18 cellular contexts compared by ENCODE assay signal in the genomic region with DNA sequence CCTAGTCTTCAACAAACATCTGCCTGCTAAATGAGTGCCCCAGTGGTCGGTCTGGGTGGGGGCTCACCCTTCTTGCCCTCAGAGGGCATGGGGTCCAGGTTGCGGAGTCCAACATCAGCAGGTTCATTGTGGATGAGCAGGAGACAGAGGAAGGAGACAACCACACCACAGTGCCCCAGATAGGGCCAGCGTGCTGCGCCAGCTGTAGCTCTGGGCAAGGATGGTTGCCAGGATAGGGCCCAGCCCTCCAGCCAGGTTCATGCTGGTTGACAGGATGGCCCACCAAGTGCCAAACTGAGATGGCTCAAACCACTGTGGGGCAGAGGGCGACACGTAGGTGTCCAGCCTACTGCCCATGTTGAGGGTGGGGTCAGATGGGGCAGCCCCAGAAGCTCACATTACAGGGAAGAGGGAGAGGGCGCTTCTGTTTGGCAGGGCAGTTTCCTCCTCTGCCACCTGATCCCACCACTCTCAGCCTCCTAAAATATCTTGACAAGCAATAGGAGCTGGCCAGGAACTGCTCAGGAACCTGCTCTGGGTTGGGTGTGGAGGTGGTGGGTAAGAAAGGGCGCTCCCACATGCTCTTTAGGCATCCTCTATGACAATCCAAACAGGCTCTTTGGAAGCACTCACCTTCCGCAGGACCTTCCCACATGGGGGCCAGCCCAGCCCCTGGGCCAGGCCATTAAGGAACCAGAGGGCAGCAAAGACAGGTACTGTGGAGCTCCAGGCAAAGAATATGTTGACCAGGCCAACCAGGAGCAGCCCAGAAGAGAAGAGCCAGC. TPM values are rescaled to one million over a fixed set of nuclear protein-coding genes. Genes with fewer than 3 reads are reported as not detected.
DNase-seq lines count a peak whose midpoint lies in the region; ATAC-seq and TF ChIP-seq lines count a peak whose summit lies in the region.
"Had no signal": no experiment of that assay in that cellular context is flagged by ENCODE, and none has a peak within 500 bp of the region (broad histone marks: within the 10 kb centered on the region; RNA-seq: fewer than 3 reads in every experiment).

No MANE protein-coding gene starts in this region.

- TF ChIP-seq CTCF in OCI-LY3 (IDR thresholded peaks at IDR 0.05; ENCODE audit: low read depth, low read length): no peak
- TF ChIP-seq CTCF in glutamatergic neuron (IDR thresholded peaks at IDR 0.05; ENCODE audit: partially characterized antibody, unreplicated experiment): no peak
- TF ChIP-seq CTCF in psoas muscle (IDR thresholded peaks at IDR 0.05): no peak

- no peak overlapping the region for H3K4me3 ChIP-seq in CD8-positive, alpha-beta memory T cell (ENCODE audit: low read length)
- H3K4me3 ChIP-seq in OCI-LY3 (ENCODE audit: low read length): no peak overlapping the region
- H3K4me3 ChIP-seq in psoas muscle: peak overlapping the region; percentile 95
- H3K4me3 ChIP-seq: lower lobe of right lung, SJSA1 had no signal

- no peaks in the 10 kb centered on the region for H4K20me1 ChIP-seq in OCI-LY3 (ENCODE audit: insufficient read depth, low read length)

- ATAC-seq in psoas muscle (peak; percentile 45 to 67 (median 58)), HG02623 (IDR thresholded peaks at IDR 0.05; ENCODE audit: unreplicated experiment) (no peak), GM21360 (IDR thresholded peaks at IDR 0.05; ENCODE audit: unreplicated experiment) (no peak)
- ATAC-seq: lower lobe of right lung had no signal

- DNase-seq in CD8-positive, alpha-beta memory T cell: no peak
- DNase-seq in glutamatergic neuron: no peak
- DNase-seq in psoas muscle: peak; percentile 37 to 74
- DNase-seq in activated gamma-delta T cell treated with Interleukin-2 at 50 U/mL for 16 hours: no peak
- no peak for DNase-seq in NCI-H748 treated with DMSO at 0.1 percent for 48 hours (lab: John Stamatoyannopoulos, UW)
- DNase-seq: activated CD4-positive, alpha-beta T cell treated with anti-CD3 and anti-CD28 coated beads, Interleukin-2, amount 10 ng/mL, durations not matched to agents 24 days and 14 days; activated T-cell treated with anti-CD3 and anti-CD28 coated beads, Interleukin-2, amount 50 U/mL, for 48 hours; GF-D8; lower lobe of right lung; NCI-H1694 treated with DMSO at 0.1 percent for 48 hours; NCI-H446; retina; stimulated activated CD4-positive, alpha-beta T cell treated with anti-CD3 and anti-CD28 coated beads, Interleukin-1b, Interleukin-23, amount 100 ng/mL, for 48 hours; T-helper 9 cell had no signal

- POLR2A ChIA-PET in CD8-positive, alpha-beta memory T cell (lab: Charles Lee): interaction anchor here (1.0 kb wide), 1 partner anchor 9 kb away, joined by 3 read pairs; the partner anchor contains the start of genes RPS25 and TRAPPC4

- no peak overlapping the region for H3K27ac ChIP-seq in CD8-positive, alpha-beta memory T cell (ENCODE audit: low read depth, low read length)
- H3K27ac ChIP-seq in OCI-LY3 (ENCODE audit: low read length) (no peak overlapping the region), psoas muscle (peak overlapping the region; percentile 93)
- H3K27ac ChIP-seq: lower lobe of right lung, SJSA1 had no signal

- no peaks in the 10 kb centered on the region for H3K27me3 ChIP-seq in CD8-positive, alpha-beta memory T cell (ENCODE audit: insufficient read depth, low read length, poor library complexity, severe bottlenecking)
- H3K27me3 ChIP-seq in OCI-LY3 (ENCODE audit: low read depth, low read length) (no peaks in the 10 kb centered on the region), psoas muscle (ENCODE audit: insufficient read depth in 3 of 3, low read length in 2 of 3) (no peaks in the 10 kb centered on the region)
- H3K27me3 ChIP-seq: SJSA1 had no signal

- H3K79me2 ChIP-seq in OCI-LY3 (ENCODE audit: low read length): peaks cover 28% of the 10 kb centered on the region

- CTCF ChIA-PET in CD8-positive, alpha-beta memory T cell (lab: Charles Lee): no interaction called here

- H3K9me3 Mint-ChIP-seq in CD8-positive, alpha-beta memory T cell: no peaks in the 10 kb centered on the region
- H3K9me3 Mint-ChIP-seq in glutamatergic neuron (ENCODE audit: unreplicated experiment): peaks cover 3% of the 10 kb centered on the region
- H3K9me3 Mint-ChIP-seq: activated CD4-positive, alpha-beta T cell treated with anti-CD3 and anti-CD28 coated beads, Interleukin-2, amount 10 ng/mL, durations not matched to agents 24 days and 14 days had no signal

- H3K9ac ChIP-seq in OCI-LY3 (ENCODE audit: low read length): no peak overlapping the region

- H3K9me3 ChIP-seq in CD8-positive, alpha-beta memory T cell (ENCODE audit: low read length): no peaks in the 10 kb centered on the region
- H3K9me3 ChIP-seq in OCI-LY3 (ENCODE audit: insufficient read depth, low read length) (no peaks in the 10 kb centered on the region), psoas muscle (no peaks in the 10 kb centered on the region)
- H3K9me3 ChIP-seq: lower lobe of right lung, SJSA1 had no signal

- no peak overlapping the region for H2AFZ ChIP-seq in OCI-LY3 (ENCODE audit: low read depth, low read length)

- H3K36me3 ChIP-seq in CD8-positive, alpha-beta memory T cell (ENCODE audit: insufficient read depth, low read length): peaks cover 21% of the 10 kb centered on the region
- H3K36me3 ChIP-seq in OCI-LY3 (replicated peaks; ENCODE audit: low read depth, low read length) (peaks cover 48% of the 10 kb centered on the region), psoas muscle (ENCODE audit: insufficient read depth in 1 of 2, low read depth in 1 of 2) (peaks cover 0 to 37% of the 10 kb centered on the region in 2 donors)

- H3K4me2 ChIP-seq in OCI-LY3 (ENCODE audit: low read length): 0 out of 2 replicates have a peak overlapping the region, but pooled peaks have one; percentile 88

- intact Hi-C loops in psoas muscle (cut with DNase I): no loop called here

- H3K27ac Mint-ChIP-seq in CD8-positive, alpha-beta memory T cell: peak overlapping the region in 6 of 8 donors; percentile 9 to 84 (median 56)
- H3K27ac Mint-ChIP-seq in glutamatergic neuron (ENCODE audit: unreplicated experiment): peak overlapping the region; percentile 33
- H3K27ac Mint-ChIP-seq: activated CD4-positive, alpha-beta T cell treated with anti-CD3 and anti-CD28 coated beads, Interleukin-2, amount 10 ng/mL, durations not matched to agents 24 days and 14 days had no signal

- H3K36me3 Mint-ChIP-seq in CD8-positive, alpha-beta memory T cell: peaks cover 0 to 40% (median 10%) of the 10 kb centered on the region in 3 donors
- no peaks in the 10 kb centered on the region for H3K36me3 Mint-ChIP-seq in glutamatergic neuron (ENCODE audit: unreplicated experiment)

- peaks cover 30 to 42% (median 34%) of the 10 kb centered on the region in 3 donors for H3K4me1 Mint-ChIP-seq in CD8-positive, alpha-beta memory T cell
- H3K4me1 Mint-ChIP-seq in glutamatergic neuron (ENCODE audit: low read depth, unreplicated experiment): peaks cover 11% of the 10 kb centered on the region

- no peaks in the 10 kb centered on the region for H3K27me3 Mint-ChIP-seq in CD8-positive, alpha-beta memory T cell
- peaks cover 5% of the 10 kb centered on the region for H3K27me3 Mint-ChIP-seq in glutamatergic neuron (ENCODE audit: unreplicated experiment)
- H3K27me3 Mint-ChIP-seq: activated CD4-positive, alpha-beta T cell treated with anti-CD3 and anti-CD28 coated beads, Interleukin-2, amount 10 ng/mL, durations not matched to agents 24 days and 14 days had no signal

- peaks cover 28% of the 10 kb centered on the region for H3K4me1 ChIP-seq in CD8-positive, alpha-beta memory T cell (ENCODE audit: insufficient read depth, low read length)
- H3K4me1 ChIP-seq in OCI-LY3 (ENCODE audit: low read length) (peaks cover 19% of the 10 kb centered on the region), psoas muscle (peaks cover 65% of the 10 kb centered on the region)

- WGBS in psoas muscle, 3 donors: 34 to 68% (median 44%) methylated on average over 9 of the region's 9 CpGs

- peak overlapping the region in 1 of 7 donors; percentile 52 for H3K4me3 Mint-ChIP-seq in CD8-positive, alpha-beta memory T cell
- no peak overlapping the region for H3K4me3 Mint-ChIP-seq in glutamatergic neuron (ENCODE audit: unreplicated experiment)
- H3K4me3 Mint-ChIP-seq: activated CD4-positive, alpha-beta T cell treated with anti-CD3 and anti-CD28 coated beads, Interleukin-2, amount 10 ng/mL, durations not matched to agents 24 days and 14 days had no signal

RNA-seq across cellular contexts. Expression of gene SLC37A4, which starts 2.9 kb away (rescaled TPM):
- total RNA-seq in CD8-positive, alpha-beta memory T cell: 10 to 100 TPM; 22.7 to 28.5 TPM
- 11.3 TPM for polyA plus RNA-seq in CD8-positive, alpha-beta memory T cell
- 21.2 TPM for total RNA-seq in glutamatergic neuron (ENCODE audit: unreplicated experiment)
- total RNA-seq in psoas muscle: 10 to 100 TPM; 17.0 to 26.9 (median 20.5) TPM
- polyA plus RNA-seq in psoas muscle: 10 to 100 TPM; 10.6 to 34.3 (median 25.9) TPM

RNA-seq across cellular contexts. Expression of gene TRAPPC4, which starts 9.2 kb away (rescaled TPM):
- 100 to 1,000 TPM; 154 TPM for total RNA-seq in CD8-positive, alpha-beta memory T cell
- 125 TPM for polyA plus RNA-seq in CD8-positive, alpha-beta memory T cell
- total RNA-seq in glutamatergic neuron (ENCODE audit: unreplicated experiment) (85.1 TPM), psoas muscle (10 to 100 TPM; 46.1 to 61.5 (median 56.8) TPM)
- 10 to 100 TPM; 39.0 to 99.5 (median 52.8) TPM for polyA plus RNA-seq in psoas muscle

RNA-seq across cellular contexts. Expression of gene RPS25, which starts 9.6 kb away (rescaled TPM):
- total RNA-seq in CD8-positive, alpha-beta memory T cell: 1,000 to 10,000 TPM; 1,415 to 1,447 TPM
- polyA plus RNA-seq in CD8-positive, alpha-beta memory T cell: 4,526 TPM
- total RNA-seq in glutamatergic neuron (ENCODE audit: unreplicated experiment) (673 TPM), psoas muscle (1,000 to 10,000 TPM; 1,024 to 1,264 (median 1,219) TPM)
- 1,000 to 10,000 TPM; 1,713 to 2,514 (median 2,031) TPM for polyA plus RNA-seq in psoas muscle

RNA-seq across cellular contexts. Expression of gene HYOU1, which starts 29.3 kb away (rescaled TPM):
- 100 to 1,000 TPM; 181 TPM for total RNA-seq in CD8-positive, alpha-beta memory T cell
- 33.4 TPM for polyA plus RNA-seq in CD8-positive, alpha-beta memory T cell
- total RNA-seq in glutamatergic neuron (ENCODE audit: unreplicated experiment) (193 TPM), psoas muscle (10 to 100 TPM; 24.1 to 40.1 (median 33.2) TPM)
- 10 to 100 TPM; 21.2 to 46.2 (median 30.0) TPM for polyA plus RNA-seq in psoas muscle

RNA-seq across cellular contexts. Expression of gene CENATAC, which starts 29.8 kb away (rescaled TPM):
- 10 to 100 TPM; 29.1 to 34.6 TPM for total RNA-seq in CD8-positive, alpha-beta memory T cell
- 10.1 TPM for polyA plus RNA-seq in CD8-positive, alpha-beta memory T cell
- total RNA-seq in glutamatergic neuron (ENCODE audit: unreplicated experiment): 72.3 TPM
- 10 to 100 TPM in 3 of 4 donors, 1 to 10 TPM in 1; 5.4 to 18.9 (median 10.9) TPM for total RNA-seq in psoas muscle
- 10 to 100 TPM in 2 of 3 donors, 1 to 10 TPM in 1; 9.4 to 23.5 (median 10.1) TPM for polyA plus RNA-seq in psoas muscle

Comparison
In these comparisons a context has a peak if more than half of its experiments do, and no peak if none do; other contexts are left out.
1. DNase-seq: peak in psoas muscle (2 of 2); none in CD8-positive, alpha-beta memory T cell (0 of 5), glutamatergic neuron (single experiment), activated gamma-delta T cell treated with Interleukin-2 at 50 U/mL for 16 hours (single experiment) and NCI-H748 treated with DMSO at 0.1 percent for 48 hours (single experiment).
2. ATAC-seq: peak in psoas muscle (4 of 4); none in HG02623 (single experiment) and GM21360 (single experiment).